13 cellular contexts compared by ENCODE assay signal in genomic region chr1:40396420-40396819, GRCh38. TPM values are rescaled to one million over a fixed set of nuclear protein-coding genes. Genes with fewer than 3 reads are reported as not detected.
DNase-seq lines count a peak whose midpoint lies in the region; ATAC-seq and TF ChIP-seq lines count a peak whose summit lies in the region.
"Had no signal": no experiment of that assay in that cellular context is flagged by ENCODE, and none has a peak within 500 bp of the region (broad histone marks: within the 10 kb centered on the region; RNA-seq: fewer than 3 reads in every experiment).

No MANE protein-coding gene starts in this region.

- H3K27ac ChIP-seq in CD8-positive, alpha-beta T cell (ENCODE audit: low read depth, low read length) = no peak overlapping the region
- peak overlapping the region; percentile 29 to 92 (median 78) for H3K27ac ChIP-seq in dorsolateral prefrontal cortex
- peak overlapping the region in 1 of 3 donors; percentile 40 for H3K27ac ChIP-seq in thyroid gland
- H3K27ac ChIP-seq: KMS-11 had no signal

- H3K36me3 ChIP-seq in CD8-positive, alpha-beta T cell (ENCODE audit: insufficient read depth, low read length) = no peaks in the 10 kb centered on the region
- H3K36me3 ChIP-seq in thyroid gland = no peaks in the 10 kb centered on the region

- DNase-seq in CD8-positive, alpha-beta T cell = no peak
- DNase-seq in NOMO-1 treated with DMSO at 0.1 percent for 48 hours (lab: John Stamatoyannopoulos, UW; ENCODE audit: unreplicated experiment) = peak; percentile 84
- no peak for DNase-seq in dorsolateral prefrontal cortex
- DNase-seq in sciatic nerve (ENCODE audit: low spot score) = no peak
- no peak for DNase-seq in thyroid gland
- DNase-seq in activated effector memory CD4-positive, alpha-beta T cell treated with Interleukin-2 at 50 U/mL for 16 hours = no peak
- no peak for DNase-seq in omental fat pad (ENCODE audit: low spot score)
- DNase-seq: activated T-cell treated with anti-CD3 and anti-CD28 coated beads, Interleukin-2, amount 50 U/mL, for 1 hour; NCI-H226; SW 1271 had no signal

- no peaks in the 10 kb centered on the region for H3K27me3 ChIP-seq in CD8-positive, alpha-beta T cell (ENCODE audit: insufficient read depth, low read length)
- H3K27me3 ChIP-seq in dorsolateral prefrontal cortex (no peaks in the 10 kb centered on the region), thyroid gland (no peaks in the 10 kb centered on the region)

- TF ChIP-seq CTCF in CD8-positive, alpha-beta T cell (IDR thresholded peaks at IDR 0.05) = no peak
- TF ChIP-seq CTCF in dorsolateral prefrontal cortex (IDR thresholded peaks at IDR 0.05 in 54 of 56, conservative IDR thresholded peaks at IDR 0.05 in 2 of 56; ENCODE audit: low read depth in 1 of 56, partially characterized antibody in 56 of 56) (no peak), thyroid gland (IDR thresholded peaks at IDR 0.05) (no peak), omental fat pad (IDR thresholded peaks at IDR 0.05) (no peak)

- H3K9me3 Mint-ChIP-seq in CD8-positive, alpha-beta T cell = no peaks in the 10 kb centered on the region
- H3K9me3 Mint-ChIP-seq: type B pancreatic cell had no signal

- H3K4me3 Mint-ChIP-seq in CD8-positive, alpha-beta T cell = peak overlapping the region; percentile 47
- H3K4me3 Mint-ChIP-seq: type B pancreatic cell had no signal

- WGBS in thyroid gland, 2 donors = 63 to 84% methylated on average over 1 of the region's 1 CpG

- POLR2A ChIA-PET in CD8-positive, alpha-beta T cell (lab: Charles Lee) = interaction anchor here (3.1 kb wide), 1 partner anchor 10 kb away, joined by 17 read pairs; no protein-coding TSS in a partner anchor

- ATAC-seq in CD8-positive, alpha-beta T cell = no peak
- ATAC-seq in sciatic nerve (peak; percentile 60), GM19328 (IDR thresholded peaks at IDR 0.05; ENCODE audit: unreplicated experiment) (no peak), omental fat pad (ENCODE audit: low FRiP score) (no peak)

- H3K4me1 Mint-ChIP-seq in CD8-positive, alpha-beta T cell (ENCODE audit: low read depth) = peaks cover 92% of the 10 kb centered on the region

- H3K27ac Mint-ChIP-seq in CD8-positive, alpha-beta T cell = peak overlapping the region; percentile 93
- H3K27ac Mint-ChIP-seq: type B pancreatic cell had no signal

- H3K4me3 ChIP-seq in CD8-positive, alpha-beta T cell (ENCODE audit: low read depth, low read length) = no peak overlapping the region
- peak overlapping the region in 2 of 59 donors; percentile 3 to 30 for H3K4me3 ChIP-seq in dorsolateral prefrontal cortex
- H3K4me3 ChIP-seq in thyroid gland (replicated peaks in 1 of 3) = no peak overlapping the region

- no peaks in the 10 kb centered on the region for H3K9me3 ChIP-seq in CD8-positive, alpha-beta T cell (ENCODE audit: low read length)
- H3K9me3 ChIP-seq in thyroid gland = no peaks in the 10 kb centered on the region

- peaks cover 93% of the 10 kb centered on the region for H3K4me1 ChIP-seq in CD8-positive, alpha-beta T cell (ENCODE audit: insufficient read depth, low read length)
- peaks cover 45 to 70% of the 10 kb centered on the region in 2 donors for H3K4me1 ChIP-seq in thyroid gland

- no peak for TF ChIP-seq POLR2A in thyroid gland (IDR thresholded peaks at IDR 0.05)

- no peaks in the 10 kb centered on the region for H3K27me3 Mint-ChIP-seq in CD8-positive, alpha-beta T cell (ENCODE audit: low read depth)
- H3K27me3 Mint-ChIP-seq: type B pancreatic cell had no signal

- peaks cover 28% of the 10 kb centered on the region for H3K36me3 Mint-ChIP-seq in CD8-positive, alpha-beta T cell
- H3K36me3 Mint-ChIP-seq: type B pancreatic cell had no signal

- intact Hi-C loops in CD8-positive, alpha-beta T cell (cut with DNase I, micrococcal nuclease) = no loop called here
- intact Hi-C loops in dorsolateral prefrontal cortex (cut with DNase I) = no loop called here
- intact Hi-C loops in sciatic nerve (cut with DNase I) = no loop called here
- intact Hi-C loops in thyroid gland (cut with DNase I) = no loop called here

- CTCF ChIA-PET in CD8-positive, alpha-beta T cell (lab: Charles Lee) = interaction anchor here (0.5 to 6.5 kb wide), 3 partner anchors 8 to 243 kb away, joined by 3 to 38 read pairs (median 10); no protein-coding TSS in a partner anchor

RNA-seq across cellular contexts. Expression of gene SMAP2, which starts 22.9 kb away (rescaled TPM):
- 100 to 1,000 TPM; 167 to 171 TPM for total RNA-seq in CD8-positive, alpha-beta T cell
- total RNA-seq in dorsolateral prefrontal cortex = 100 to 1,000 TPM in 80 of 120 experiments, 10 to 100 TPM in 40; 58.5 to 148 (median 109) TPM
- 24.0 TPM for total RNA-seq in sciatic nerve
- total RNA-seq in thyroid gland = 10 to 100 TPM; 21.9 to 29.3 (median 26.8) TPM
- total RNA-seq in omental fat pad = 100 to 1,000 TPM in 1 of 4 donors, 10 to 100 TPM in 3; 45.4 to 119 (median 60.1) TPM

RNA-seq across cellular contexts. Expression of gene ZFP69B, which starts 53.9 kb away (rescaled TPM):
- 1 to 10 TPM; 3.4 to 4.2 TPM for total RNA-seq in CD8-positive, alpha-beta T cell
- total RNA-seq in dorsolateral prefrontal cortex (10 to 100 TPM in 94 of 120 experiments, 1 to 10 TPM in 26; 5.1 to 18.3 (median 12.0) TPM), sciatic nerve (1.6 TPM), thyroid gland (1 to 10 TPM in 1 of 4 donors, under 1 TPM in 1, not detected in 2; 0.40 to 1.0 TPM), omental fat pad (1 to 10 TPM in 3 of 4 donors, under 1 TPM in 1; 0.56 to 1.9 (median 1.2) TPM)
